Comparison of ENCODE assay signal across 24 cellular contexts in the genomic region with DNA sequence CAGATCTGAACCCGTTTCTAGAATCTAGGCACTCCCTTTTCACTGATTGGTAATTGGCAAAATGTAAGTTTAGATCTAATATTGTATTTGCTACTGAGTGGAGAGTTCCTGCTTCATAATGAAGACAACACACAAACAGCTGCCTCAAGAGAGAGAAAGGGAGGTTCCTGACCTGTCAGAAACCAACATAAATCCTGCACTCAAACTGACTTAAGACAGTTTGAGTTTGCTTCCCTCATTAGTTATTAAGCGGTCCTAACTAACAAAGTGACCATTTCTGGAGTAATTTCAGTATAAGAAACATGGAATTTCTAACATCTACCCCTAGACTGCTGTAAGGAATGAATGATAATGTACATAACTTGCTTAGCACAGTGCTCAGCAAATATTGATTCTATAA.
DNase-seq lines count a peak whose midpoint lies in the region; ATAC-seq, FAIRE-seq and TF ChIP-seq lines count a peak whose summit lies in the region.
"Had no signal": no experiment of that assay in that cellular context is flagged by ENCODE, and none has a peak within 500 bp of the region (broad histone marks: within the 10 kb centered on the region; RNA-seq: fewer than 3 reads in every experiment).

No MANE protein-coding gene starts in this region.

- H3K79me2 ChIP-seq in GM23338 (replicated peaks; ENCODE audit: insufficient read depth) (no peaks in the 10 kb centered on the region), OCI-LY7 (ENCODE audit: insufficient read depth, low read depth, low read length) (no peaks in the 10 kb centered on the region), K562 (ENCODE audit: control insufficient read depth, insufficient read depth, low read length) (no peaks in the 10 kb centered on the region)

- no peak for TF ChIP-seq POLR2A in K562 (conservative IDR thresholded peaks at IDR 0.05)

- H3K36me3 Mint-ChIP-seq in GM23338 (ENCODE audit: low read depth) = no peaks in the 10 kb centered on the region
- no peaks in the 10 kb centered on the region for H3K36me3 Mint-ChIP-seq in activated naive CD8-positive, alpha-beta T cell treated with anti-CD3 and anti-CD28 coated beads, Interleukin-2, amount 50 U/mL, for 24 hours (ENCODE audit: low read depth)
- H3K36me3 Mint-ChIP-seq: CD8-positive, alpha-beta T cell had no signal

- no peak for TF ChIP-seq EP300 in K562 (IDR thresholded peaks at IDR 0.05; ENCODE audit: low read length)

- H3K9me2 ChIP-seq in GM23338 (ENCODE audit: insufficient read depth) = peaks cover 10% of the 10 kb centered on the region
- no peaks in the 10 kb centered on the region for H3K9me2 ChIP-seq in OCI-LY7 (ENCODE audit: insufficient read depth, low read length)

- peaks cover 2% of the 10 kb centered on the region for H3K27me3 Mint-ChIP-seq in GM23338 (ENCODE audit: insufficient read depth, low read depth, poor library complexity)
- H3K27me3 Mint-ChIP-seq in activated naive CD8-positive, alpha-beta T cell treated with anti-CD3 and anti-CD28 coated beads, Interleukin-2, amount 50 U/mL, for 24 hours = peaks cover 19% of the 10 kb centered on the region

- CTCF ChIA-PET in OCI-LY7 (lab: Charles Lee; ENCODE audit: unreplicated experiment) (no interaction called here), K562 (lab: Yijun Ruan, JAX; ENCODE audit: low intra/inter-chr PET ratio) (no interaction called here)

- intact Hi-C loops in OCI-LY7 (cut with micrococcal nuclease; ENCODE audit: unreplicated experiment) (no loop called here), K562 (cut with micrococcal nuclease) (no loop called here)

- H3K4me1 Mint-ChIP-seq in GM23338 = peaks cover 7% of the 10 kb centered on the region; the same call in 2 of the 3 replicates
- no peaks in the 10 kb centered on the region for H3K4me1 Mint-ChIP-seq in activated naive CD8-positive, alpha-beta T cell treated with anti-CD3 and anti-CD28 coated beads, Interleukin-2, amount 50 U/mL, for 24 hours
- H3K4me1 Mint-ChIP-seq: B cell had no signal

- no peak for FAIRE-seq in K562 (lab: Jason Lieb, UNC)
- FAIRE-seq: A549, GM12892, GM18507, GM19239 had no signal

- DNase-seq in GM23338 (ENCODE audit: low spot score) (no peak), OCI-LY7 (ENCODE audit: low spot score) (no peak), K562 (ENCODE audit: extremely low read depth in 1 of 4, low spot score in 3 of 4) (no peak), left kidney (ENCODE audit: low read depth, low spot score) (peak; percentile 35), germinal center (ENCODE audit: low spot score) (no peak)
- no peak for DNase-seq in activated naive CD8-positive, alpha-beta T cell treated with anti-CD3 and anti-CD28 coated beads, Interleukin-2, amount 50 U/mL, for 24 hours
- DNase-seq: AML-193; Caco-2; Calu3; CD4-positive, alpha-beta T cell; CD8-positive, alpha-beta T cell; DMS79 treated with DMSO at 0.1 percent for 48 hours; GF-D8 had no signal

- no peaks in the 10 kb centered on the region for H3F3A ChIP-seq in GM23338 (replicated peaks; ENCODE audit: low read depth)

- H3K36me3 ChIP-seq in GM23338 (ENCODE audit: insufficient read depth) = no peaks in the 10 kb centered on the region
- H3K36me3 ChIP-seq in OCI-LY7 (ENCODE audit: insufficient read depth, low read length) = no peaks in the 10 kb centered on the region
- no peaks in the 10 kb centered on the region for H3K36me3 ChIP-seq in K562 (ENCODE audit: control insufficient read depth, insufficient read depth, low read length)
- H3K36me3 ChIP-seq: BLaER1 treated with 17β-estradiol and CSF1 and Interleukin-3, amounts not matched to agents 10 nM and 100 nM had no signal

- H3K4me2 ChIP-seq in GM23338 = no peak overlapping the region
- no peak overlapping the region for H3K4me2 ChIP-seq in OCI-LY7 (ENCODE audit: low read length)
- no peak overlapping the region for H3K4me2 ChIP-seq in K562 (ENCODE audit: insufficient read depth, low read length)
- H3K4me2 ChIP-seq: A549; BLaER1 treated with 17β-estradiol and CSF1 and Interleukin-3, amounts not matched to agents 10 nM and 100 nM had no signal

- H3K9me3 Mint-ChIP-seq in GM23338 = no peaks in the 10 kb centered on the region
- H3K9me3 Mint-ChIP-seq in activated naive CD8-positive, alpha-beta T cell treated with anti-CD3 and anti-CD28 coated beads, Interleukin-2, amount 50 U/mL, for 24 hours = no peaks in the 10 kb centered on the region
- H3K9me3 Mint-ChIP-seq: CD4-positive, alpha-beta T cell had no signal

- no peak for TF ChIP-seq RAD21 in K562 (CRISPR knock-in tag; conservative IDR thresholded peaks at IDR 0.05 in 1 of 2, IDR thresholded peaks at IDR 0.05 in 1 of 2)

- no peak overlapping the region for H3K4me3 ChIP-seq in GM23338
- no peak overlapping the region for H3K4me3 ChIP-seq in OCI-LY7 (ENCODE audit: low read depth, low read length, poor library complexity, severe bottlenecking)
- no peak overlapping the region for H3K4me3 ChIP-seq in K562
- H3K4me3 ChIP-seq: A549; BLaER1 treated with 17β-estradiol and CSF1 and Interleukin-3, amounts not matched to agents 10 nM and 100 nM; GM12878 had no signal

- H3K27ac ChIP-seq in GM23338 (ENCODE audit: low read depth) (no peak overlapping the region), OCI-LY7 (ENCODE audit: low read depth, low read length, poor library complexity, severe bottlenecking) (no peak overlapping the region), K562 (ENCODE audit: extremely low read depth, low read depth, low read length) (no peak overlapping the region)
- H3K27ac ChIP-seq: 22Rv1; A549; BLaER1 treated with 17β-estradiol and CSF1 and Interleukin-3, amounts not matched to agents 10 nM and 100 nM; C4-2B had no signal

- POLR2A ChIA-PET in OCI-LY7 (lab: Charles Lee) (no interaction called here), K562 (lab: Yijun Ruan, JAX) (no interaction called here)

- TF ChIP-seq CTCF in GM23338 (conservative IDR thresholded peaks at IDR 0.05; ENCODE audit: low read depth in 2 of 2) = no peak
- TF ChIP-seq CTCF in OCI-LY7 (conservative IDR thresholded peaks at IDR 0.05; ENCODE audit: low read length) = no peak
- no peak for TF ChIP-seq CTCF in K562 (IDR thresholded peaks at IDR 0.05 in 2 of 3, conservative IDR thresholded peaks at IDR 0.05 in 1 of 3; ENCODE audit: insufficient read depth in 2 of 3, low read depth in 1 of 3, low read length in 3 of 3)

- no peaks in the 10 kb centered on the region for H3K9me3 ChIP-seq in OCI-LY7 (ENCODE audit: low read length)
- no peaks in the 10 kb centered on the region for H3K9me3 ChIP-seq in K562 (replicated peaks; ENCODE audit: control insufficient read depth, insufficient read depth, low read depth, low read length)
- H3K9me3 ChIP-seq: A549, Caco-2 had no signal

- in situ Hi-C loops in K562 (cut with MboI) = no loop called here

- no peak overlapping the region for H3K27ac Mint-ChIP-seq in GM23338
- no peak overlapping the region for H3K27ac Mint-ChIP-seq in activated naive CD8-positive, alpha-beta T cell treated with anti-CD3 and anti-CD28 coated beads, Interleukin-2, amount 50 U/mL, for 24 hours
- H3K27ac Mint-ChIP-seq: B cell; CD4-positive, alpha-beta T cell; CD8-positive, alpha-beta T cell had no signal

- H2AFZ ChIP-seq in GM23338 (peak overlapping the region; percentile 30; the same call in 1 of the 2 replicates), OCI-LY7 (ENCODE audit: low read length) (peak overlapping the region; percentile 55; the same call in 1 of the 2 replicates), K562 (ENCODE audit: low read depth, low read length) (peak overlapping the region; percentile 14; the same call in 1 of the 2 replicates)

- no peaks in the 10 kb centered on the region for H3K9me1 ChIP-seq in K562 (ENCODE audit: control insufficient read depth, insufficient read depth, low read length)

- WGBS in K562 (ENCODE audit: insufficient coverage, low coverage, missing lambda C conversion rate) = 6% methylated on average over 2 of the region's 2 CpGs

- H3K4me1 ChIP-seq in GM23338 (ENCODE audit: insufficient read depth) (no peaks in the 10 kb centered on the region), OCI-LY7 (ENCODE audit: insufficient read depth, low read length, poor library complexity, severe bottlenecking) (no peaks in the 10 kb centered on the region), K562 (replicated peaks in 1 of 2; ENCODE audit: control insufficient read depth in 2 of 2, insufficient read depth in 2 of 2, low read length in 2 of 2) (no peaks in the 10 kb centered on the region)
- H3K4me1 ChIP-seq: A549, Caco-2 had no signal

- H4K20me1 ChIP-seq in GM23338 (replicated peaks; ENCODE audit: insufficient read depth) = no peaks in the 10 kb centered on the region
- H4K20me1 ChIP-seq in OCI-LY7 (ENCODE audit: insufficient read depth, low read length) = no peaks in the 10 kb centered on the region
- no peaks in the 10 kb centered on the region for H4K20me1 ChIP-seq in K562 (replicated peaks; ENCODE audit: control insufficient read depth, insufficient read depth, low read length)
- H4K20me1 ChIP-seq: BLaER1 treated with 17β-estradiol and CSF1 and Interleukin-3, amounts not matched to agents 10 nM and 100 nM had no signal

- no peak overlapping the region for H3K9ac ChIP-seq in K562 (ENCODE audit: insufficient read depth in 1 of 2, low read depth in 2 of 2, low read length in 2 of 2)
- H3K9ac ChIP-seq: BLaER1 treated with 17β-estradiol and CSF1 and Interleukin-3, amounts not matched to agents 10 nM and 100 nM had no signal

- ATAC-seq in GM23338 (no peak), K562 (no peak), HG02571 (IDR thresholded peaks at IDR 0.05; ENCODE audit: unreplicated experiment) (no peak), HG02763 (IDR thresholded peaks at IDR 0.05; ENCODE audit: unreplicated experiment) (no peak)
- ATAC-seq in activated naive CD8-positive, alpha-beta T cell treated with anti-CD3 and anti-CD28 coated beads, Interleukin-2, amount 50 U/mL, for 24 hours = no peak
- ATAC-seq: A549; CD8-positive, alpha-beta T cell; GM12878 had no signal

- no TSS peak for BruUV-seq in OCI-LY7 (replicated peaks; lab: Mats Ljungman, UMichigan)
- no TSS peak for BruUV-seq in K562 (replicated peaks; lab: Mats Ljungman, UMichigan)

- H3K27me3 ChIP-seq in GM23338 (ENCODE audit: insufficient read depth) = no peaks in the 10 kb centered on the region
- H3K27me3 ChIP-seq in K562 (ENCODE audit: control insufficient read depth in 2 of 2, insufficient read depth in 2 of 2, low read length in 2 of 2) = no peaks in the 10 kb centered on the region
- H3K27me3 ChIP-seq: BLaER1 treated with 17β-estradiol and CSF1 and Interleukin-3, amounts not matched to agents 10 nM and 100 nM had no signal

- no peak overlapping the region for H3K4me3 Mint-ChIP-seq in GM23338
- H3K4me3 Mint-ChIP-seq in activated naive CD8-positive, alpha-beta T cell treated with anti-CD3 and anti-CD28 coated beads, Interleukin-2, amount 50 U/mL, for 24 hours = no peak overlapping the region
- H3K4me3 Mint-ChIP-seq: B cell; CD4-positive, alpha-beta T cell; CD8-positive, alpha-beta T cell had no signal

TF ChIP-seq in GM23338, 12 proteins besides CTCF, POLR2A, EP300 and RAD21 (continues in another document):
- TF ChIP-seq ZNF114 (CRISPR knock-in tag; IDR thresholded peaks at IDR 0.05) (no peak), JUNB (IDR thresholded peaks at IDR 0.05; ENCODE audit: unreplicated experiment) (no peak), STAT1 (IDR thresholded peaks at IDR 0.05; ENCODE audit: unreplicated experiment) (no peak)

TF ChIP-seq in K562, 482 proteins besides CTCF, POLR2A, EP300 and RAD21 (continues in another document):
- no peak for TF ChIP-seq SLC30A9 (CRISPR knock-in tag; IDR thresholded peaks at IDR 0.05)
